15 cellular contexts compared by ENCODE assay signal in the genomic region with DNA sequence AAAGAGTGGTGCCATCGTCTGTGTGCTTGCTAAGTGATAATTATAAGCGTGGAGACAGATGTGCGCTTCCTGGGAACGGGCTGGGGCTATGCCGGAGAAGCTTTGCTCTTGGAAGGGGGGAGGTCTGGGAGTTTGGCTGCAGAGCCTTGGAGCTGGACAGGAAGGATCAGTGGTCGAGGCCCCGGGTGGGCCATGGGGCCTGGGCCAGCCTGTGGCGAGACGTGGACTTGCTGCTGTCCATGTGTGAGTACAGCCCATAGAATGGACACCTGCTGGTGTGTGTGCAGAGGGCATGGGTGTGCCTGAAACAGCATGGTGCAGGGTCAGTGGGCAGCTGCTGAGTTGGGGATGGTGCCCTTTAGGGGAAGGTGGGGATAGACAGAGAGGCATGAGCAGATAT.
"Had no signal": no experiment of that assay in that cellular context is flagged by ENCODE, and none has a peak within 500 bp of the region (broad histone marks: within the 10 kb centered on the region; RNA-seq: fewer than 3 reads in every experiment).

No MANE protein-coding gene starts in this region.

- H3K27me3 ChIP-seq: brain microvascular endothelial cell, esophagus muscularis mucosa, pancreas had no signal

- H3K4me1 ChIP-seq: pancreas had no signal

- H3K9me3 ChIP-seq: esophagus muscularis mucosa, pancreas, SK-N-SH had no signal

- H3K27me3 Mint-ChIP-seq: activated naive CD4-positive, alpha-beta T cell treated with anti-CD3 and anti-CD28 coated beads, Interleukin-2, amount 10 ng/mL, durations not matched to agents 7 days and 5 days had no signal

- H3K4me3 ChIP-seq: esophagus muscularis mucosa, lung, pancreas had no signal

- ATAC-seq: pancreas, sciatic nerve, T-cell, WTC11 had no signal

- H3K36me3 Mint-ChIP-seq: activated naive CD4-positive, alpha-beta T cell treated with anti-CD3 and anti-CD28 coated beads, Interleukin-2, amount 10 ng/mL, durations not matched to agents 7 days and 5 days; mesothelial cell of epicardium; WTC11 had no signal

- H3K36me3 ChIP-seq: brain microvascular endothelial cell, esophagus muscularis mucosa, pancreas had no signal

- H3K9me3 Mint-ChIP-seq: activated naive CD4-positive, alpha-beta T cell treated with anti-CD3 and anti-CD28 coated beads, Interleukin-2, amount 10 ng/mL, durations not matched to agents 7 days and 5 days; central memory CD8-positive, alpha-beta T cell; T-cell; WTC11 had no signal

- H3K4me1 Mint-ChIP-seq: central memory CD8-positive, alpha-beta T cell; WTC11 had no signal

- DNase-seq: activated CD4-positive, alpha-beta T cell treated with anti-CD3 and anti-CD28 coated beads for 48 hours; activated naive CD4-positive, alpha-beta T cell treated with anti-CD3 and anti-CD28 coated beads, Interleukin-2, amount 10 ng/mL, durations not matched to agents 7 days and 5 days; anterior cingulate cortex; brain microvascular endothelial cell; cortex of kidney; effector CD4-positive, alpha-beta T cell; pancreas; SK-N-SH; T-cell had no signal

- H3K27ac Mint-ChIP-seq: mesothelial cell of epicardium, WTC11 had no signal

- H3K27ac ChIP-seq: brain microvascular endothelial cell, esophagus muscularis mucosa, pancreas had no signal

- H3K4me3 Mint-ChIP-seq: activated naive CD4-positive, alpha-beta T cell treated with anti-CD3 and anti-CD28 coated beads, Interleukin-2, amount 10 ng/mL, durations not matched to agents 7 days and 5 days; central memory CD8-positive, alpha-beta T cell; mesothelial cell of epicardium; WTC11 had no signal
